ENCODE assay signal across 21 cellular contexts in the genomic region with DNA sequence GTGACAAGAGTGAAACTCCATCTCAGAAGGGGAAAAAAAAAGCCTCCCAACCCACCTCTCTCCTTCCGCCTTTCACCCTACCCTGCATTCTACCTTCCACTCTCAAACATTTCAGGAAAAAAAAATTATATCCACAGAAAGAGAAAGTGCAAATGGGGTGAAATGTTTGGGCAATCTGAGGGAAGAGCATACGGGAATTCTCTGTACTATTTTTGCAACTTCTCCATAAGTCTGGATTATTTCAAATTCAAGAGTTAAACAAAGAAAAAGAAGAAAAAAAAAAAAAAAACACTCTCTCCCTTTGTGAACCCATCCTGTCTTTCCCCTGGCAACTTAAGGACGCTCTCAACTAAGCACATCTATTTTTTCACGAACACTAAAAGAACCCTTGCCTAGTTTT. TPM values are rescaled to one million over a fixed set of nuclear protein-coding genes. Genes with fewer than 3 reads are reported as not detected.
DNase-seq lines count a peak whose midpoint lies in the region; TF ChIP-seq lines count a peak whose summit lies in the region.
"Had no signal": no experiment of that assay in that cellular context is flagged by ENCODE, and none has a peak within 500 bp of the region (broad histone marks: within the 10 kb centered on the region; RNA-seq: fewer than 3 reads in every experiment).

No MANE protein-coding gene starts in this region.

- WGBS in esophagus muscularis mucosa, result 34% methylated on average over 4 of the region's 4 CpGs
- WGBS in transverse colon (ENCODE audit: low coverage in 1 of 2), 2 donors, result 61 to 67% methylated on average over 4 of the region's 4 CpGs

- H3K27ac ChIP-seq in ascending aorta, result peak overlapping the region; percentile 21 to 50
- peak overlapping the region; percentile 25 to 92 (median 72) for H3K27ac ChIP-seq in esophagus muscularis mucosa (replicated peaks in 1 of 4)
- H3K27ac ChIP-seq in osteoblast (ENCODE audit: low read depth, low read length), result peak overlapping the region; percentile 42
- H3K27ac ChIP-seq in transverse colon, result peak overlapping the region; percentile 3 to 50 (median 48)
- peak overlapping the region in 1 of 4 donors; percentile 50 for H3K27ac ChIP-seq in Peyer's patch
- H3K27ac ChIP-seq: A549; BLaER1 treated with 17β-estradiol and CSF1 and Interleukin-3, amounts not matched to agents 10 nM and 100 nM; HL-60; PC-9; RWPE1 had no signal

- H3K36me3 ChIP-seq in ascending aorta (no peaks in the 10 kb centered on the region), esophagus muscularis mucosa (no peaks in the 10 kb centered on the region), osteoblast (ENCODE audit: insufficient read depth, low read length) (peaks cover 49% of the 10 kb centered on the region), transverse colon (no peaks in the 10 kb centered on the region), Peyer's patch (no peaks in the 10 kb centered on the region)
- H3K36me3 ChIP-seq: BLaER1 treated with 17β-estradiol and CSF1 and Interleukin-3, amounts not matched to agents 10 nM and 100 nM had no signal

- TF ChIP-seq CTCF in ascending aorta (IDR thresholded peaks at IDR 0.05) (no peak), esophagus muscularis mucosa (IDR thresholded peaks at IDR 0.05) (no peak), osteoblast (IDR thresholded peaks at IDR 0.05; ENCODE audit: extremely low read depth, low read depth, low read length) (no peak), transverse colon (IDR thresholded peaks at IDR 0.05) (no peak), Peyer's patch (IDR thresholded peaks at IDR 0.05) (no peak)

- H4K20me1 ChIP-seq in osteoblast (ENCODE audit: insufficient read depth, low read length), result peaks cover 3% of the 10 kb centered on the region

- intact Hi-C loops in ascending aorta (cut with DNase I), result no loop called here
- intact Hi-C loops in esophagus muscularis mucosa (cut with DNase I), result no loop called here
- intact Hi-C loops in transverse colon (cut with DNase I; ENCODE audit: low total_unique reads), result loop anchor here (10.0 kb wide), 1 partner anchor 66 kb away; no protein-coding TSS in a partner anchor

- no peaks in the 10 kb centered on the region for H3K27me3 ChIP-seq in ascending aorta
- H3K27me3 ChIP-seq in esophagus muscularis mucosa, result no peaks in the 10 kb centered on the region
- no peaks in the 10 kb centered on the region for H3K27me3 ChIP-seq in osteoblast (ENCODE audit: insufficient read depth, low read length)
- H3K27me3 ChIP-seq in transverse colon, result no peaks in the 10 kb centered on the region
- no peaks in the 10 kb centered on the region for H3K27me3 ChIP-seq in Peyer's patch
- H3K27me3 ChIP-seq: BLaER1 treated with 17β-estradiol and CSF1 and Interleukin-3, amounts not matched to agents 10 nM and 100 nM had no signal

- in situ Hi-C loops in transverse colon (cut with MboI; ENCODE audit: low pct_ligation_motif_present in 1 of 4, low pct_unique_long_range_greater_than_20kb in 1 of 4, low sequenced_read_pairs in 3 of 4), result no loop called here

- H3K4me3 ChIP-seq in ascending aorta, result no peak overlapping the region
- no peak overlapping the region for H3K4me3 ChIP-seq in esophagus muscularis mucosa
- no peak overlapping the region for H3K4me3 ChIP-seq in osteoblast (ENCODE audit: insufficient read depth, low read length)
- no peak overlapping the region for H3K4me3 ChIP-seq in transverse colon
- H3K4me3 ChIP-seq in Peyer's patch, result no peak overlapping the region
- H3K4me3 ChIP-seq: A549; BLaER1 treated with 17β-estradiol and CSF1 and Interleukin-3, amounts not matched to agents 10 nM and 100 nM; PC-9 had no signal

- DNase-seq in ascending aorta (ENCODE audit: low spot score in 2 of 2) (no peak), esophagus muscularis mucosa (ENCODE audit: extremely low spot score) (no peak), osteoblast (ENCODE audit: insufficient read length, low spot score, missing footprints) (no peak), transverse colon (no peak), SK-N-DZ (ENCODE audit: low spot score) (no peak), NCI-H1694 treated with DMSO at 0.1 percent for 48 hours (lab: John Stamatoyannopoulos, UW) (no peak), Peyer's patch (no peak)
- DNase-seq: AML-193; CD4-positive, alpha-beta T cell; MV-4-11; NCI-H1105 treated with DMSO at 0.1 percent for 48 hours; NCI-H146; NCI-H2029; NCI-H446 treated with DMSO at 0.1 percent for 48 hours; NCI-H526 treated with DMSO at 0.1 percent for 48 hours; PC-9; SHP77 had no signal

- TF ChIP-seq POLR2A in esophagus muscularis mucosa (IDR thresholded peaks at IDR 0.05; ENCODE audit: low read depth) (no peak), transverse colon (IDR thresholded peaks at IDR 0.05) (no peak), Peyer's patch (IDR thresholded peaks at IDR 0.05) (no peak)

- no peak for TF ChIP-seq EP300 in esophagus muscularis mucosa (IDR thresholded peaks at IDR 0.05)
- TF ChIP-seq EP300 in transverse colon (IDR thresholded peaks at IDR 0.05; ENCODE audit: low read depth), result no peak

- H2AFZ ChIP-seq in osteoblast (ENCODE audit: low read length), result no peak overlapping the region
- H2AFZ ChIP-seq: PC-9 had no signal

- H3K4me1 ChIP-seq in ascending aorta, result peaks cover 13 to 38% of the 10 kb centered on the region in 2 donors
- H3K4me1 ChIP-seq in esophagus muscularis mucosa, result peaks cover 9 to 92% (median 71%) of the 10 kb centered on the region in 4 donors
- H3K4me1 ChIP-seq in osteoblast (ENCODE audit: insufficient read depth, low read length), result peaks cover 56% of the 10 kb centered on the region
- peaks cover 0 to 41% (median 12%) of the 10 kb centered on the region in 4 donors for H3K4me1 ChIP-seq in transverse colon
- H3K4me1 ChIP-seq in Peyer's patch, result no peaks in the 10 kb centered on the region

- no peak overlapping the region for H3K4me2 ChIP-seq in osteoblast (ENCODE audit: insufficient read depth, low read length)
- H3K4me2 ChIP-seq: A549; BLaER1 treated with 17β-estradiol and CSF1 and Interleukin-3, amounts not matched to agents 10 nM and 100 nM; PC-9 had no signal

- H3K79me2 ChIP-seq in osteoblast (ENCODE audit: insufficient read depth, low read length), result peaks cover 99% of the 10 kb centered on the region

- no peaks in the 10 kb centered on the region for H3K9me3 ChIP-seq in ascending aorta
- no peaks in the 10 kb centered on the region for H3K9me3 ChIP-seq in esophagus muscularis mucosa
- H3K9me3 ChIP-seq in osteoblast (ENCODE audit: low read depth, low read length), result no peaks in the 10 kb centered on the region
- no peaks in the 10 kb centered on the region for H3K9me3 ChIP-seq in transverse colon
- no peaks in the 10 kb centered on the region for H3K9me3 ChIP-seq in Peyer's patch
- H3K9me3 ChIP-seq: A549; BLaER1 treated with 17β-estradiol and CSF1 and Interleukin-3, amounts not matched to agents 10 nM and 100 nM had no signal

RNA-seq across cellular contexts. Expression of gene AFAP1, which starts 41.3 kb away (rescaled TPM):
- 84.9 TPM for total RNA-seq in ascending aorta
- total RNA-seq in esophagus muscularis mucosa, result 10 to 100 TPM; 37.8 to 71.3 (median 50.9) TPM
- total RNA-seq in osteoblast, result 101 and 106 TPM in 2 replicates
- total RNA-seq in transverse colon, result 10 to 100 TPM; 25.1 to 56.9 (median 26.4) TPM
- 20.4 and 24.0 TPM in 2 replicates for polyA plus RNA-seq in SK-N-DZ (2014; cell fraction: cytosol; rRNA removed)
- 17.3 and 27.1 TPM in 2 replicates for polyA plus RNA-seq in SK-N-DZ (2014; cell fraction: nucleus; rRNA removed)
- 10 to 100 TPM; 15.8 to 42.9 (median 31.3) TPM for total RNA-seq in Peyer's patch
